Comparison of ENCODE assay signal across 3 cellular contexts in the genomic region with DNA sequence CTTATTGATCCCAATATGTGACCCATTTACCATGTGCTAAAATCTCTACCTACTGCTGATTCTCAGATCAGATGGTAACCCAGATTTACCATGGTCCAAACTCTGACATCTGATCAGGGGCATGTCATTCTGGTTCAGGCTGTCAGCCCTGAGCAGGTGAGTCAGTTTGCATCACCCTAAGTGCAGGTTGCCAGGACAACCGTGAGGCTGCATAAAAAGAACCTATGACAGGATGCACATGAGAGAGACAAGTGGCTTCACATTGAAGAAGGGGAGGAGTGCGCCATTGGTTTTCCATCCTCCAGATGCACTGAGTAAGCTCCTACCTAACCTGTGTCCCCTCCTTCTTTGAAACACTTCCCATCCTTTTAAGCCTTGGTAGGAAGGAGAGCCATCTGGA.
TF ChIP-seq lines count a peak whose summit lies in the region.

No MANE protein-coding gene starts in this region.

TF ChIP-seq in GM12878, 131 proteins besides CTCF, POLR2A, EP300 and RAD21:
- TF ChIP-seq JUND (IDR thresholded peaks at IDR 0.05; ENCODE audit: low read depth, low read length) (no peak), POLR2AphosphoS2 (IDR thresholded peaks at IDR 0.05; ENCODE audit: low read depth, low read length) (no peak), RAD51 (IDR thresholded peaks at IDR 0.05) (no peak), RUNX3 (IDR thresholded peaks at IDR 0.05; ENCODE audit: low read length) (no peak), EED (IDR thresholded peaks at IDR 0.05; ENCODE audit: low read depth) (no peak), E4F1 (IDR thresholded peaks at IDR 0.05; ENCODE audit: borderline replicate concordance, partially characterized antibody) (no peak), ZNF274 (IDR thresholded peaks at IDR 0.05; ENCODE audit: insufficient read depth, insufficient read length) (no peak)
- TF ChIP-seq, protein P1, sequence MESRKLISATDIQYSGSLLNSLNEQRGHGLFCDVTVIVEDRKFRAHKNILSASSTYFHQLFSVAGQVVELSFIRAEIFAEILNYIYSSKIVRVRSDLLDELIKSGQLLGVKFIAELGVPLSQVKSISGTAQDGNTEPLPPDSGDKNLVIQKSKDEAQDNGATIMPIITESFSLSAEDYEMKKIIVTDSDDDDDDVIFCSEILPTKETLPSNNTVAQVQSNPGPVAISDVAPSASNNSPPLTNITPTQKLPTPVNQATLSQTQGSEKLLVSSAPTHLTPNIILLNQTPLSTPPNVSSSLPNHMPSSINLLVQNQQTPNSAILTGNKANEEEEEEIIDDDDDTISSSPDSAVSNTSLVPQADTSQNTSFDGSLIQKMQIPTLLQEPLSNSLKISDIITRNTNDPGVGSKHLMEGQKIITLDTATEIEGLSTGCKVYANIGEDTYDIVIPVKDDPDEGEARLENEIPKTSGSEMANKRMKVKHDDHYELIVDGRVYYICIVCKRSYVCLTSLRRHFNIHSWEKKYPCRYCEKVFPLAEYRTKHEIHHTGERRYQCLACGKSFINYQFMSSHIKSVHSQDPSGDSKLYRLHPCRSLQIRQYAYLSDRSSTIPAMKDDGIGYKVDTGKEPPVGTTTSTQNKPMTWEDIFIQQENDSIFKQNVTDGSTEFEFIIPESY (IDR thresholded peaks at IDR 0.05) = no peak
TF ChIP-seq in GM12878: peak in this region for 0.

TF ChIP-seq in GM12891, 5 proteins besides CTCF, POLR2A, EP300 and RAD21:
- TF ChIP-seq POU2F2 (IDR thresholded peaks at IDR 0.05; ENCODE audit: low read depth, low read length) = no peak

TF ChIP-seq in HEK293T, 16 proteins besides CTCF, POLR2A, EP300 and RAD21:
- TF ChIP-seq ELF4 (IDR thresholded peaks at IDR 0.05) = no peak
- no peak for TF ChIP-seq CTBP1 (IDR thresholded peaks at IDR 0.05; ENCODE audit: borderline replicate concordance)
- TF ChIP-seq TARDBP (IDR thresholded peaks at IDR 0.05) = no peak
- TF ChIP-seq FOXK2 (IDR thresholded peaks at IDR 0.05) = no peak
